In genomic region chr14:103625361-103626095, GRCh38 we compare ENCODE assay signal across 11 cellular contexts. TPM values are rescaled to one million over a fixed set of nuclear protein-coding genes. Genes with fewer than 3 reads are reported as not detected.
DNase-seq lines count a peak whose midpoint lies in the region; ATAC-seq and TF ChIP-seq lines count a peak whose summit lies in the region.
"Had no signal": no experiment of that assay in that cellular context is flagged by ENCODE, and none has a peak within 500 bp of the region (broad histone marks: within the 10 kb centered on the region; RNA-seq: fewer than 3 reads in every experiment).

No MANE protein-coding gene starts in this region.

- no peaks in the 10 kb centered on the region for H3K9me3 ChIP-seq in naive thymus-derived CD4-positive, alpha-beta T cell (ENCODE audit: control insufficient read depth in 2 of 3, low read length in 3 of 3)
- H3K9me3 ChIP-seq: neutrophil had no signal

- peak; percentile 46 for ATAC-seq in naive thymus-derived CD4-positive, alpha-beta T cell
- no peak for ATAC-seq in GM18907 (IDR thresholded peaks at IDR 0.05; ENCODE audit: unreplicated experiment)
- no peak for ATAC-seq in HG03460 (IDR thresholded peaks at IDR 0.05; ENCODE audit: unreplicated experiment)

- H3K27me3 ChIP-seq in naive thymus-derived CD4-positive, alpha-beta T cell (ENCODE audit: control insufficient read depth in 2 of 2, insufficient read depth in 2 of 2, low read length in 2 of 2): no peaks in the 10 kb centered on the region

- peaks cover 0 to 9% (median 0%) of the 10 kb centered on the region in 3 experiments for H3K36me3 ChIP-seq in naive thymus-derived CD4-positive, alpha-beta T cell (ENCODE audit: control insufficient read depth in 2 of 3, insufficient read depth in 3 of 3, low read length in 3 of 3)
- H3K36me3 ChIP-seq: neutrophil had no signal

- intact Hi-C loops in CD14-positive monocyte (cut with micrococcal nuclease): loop anchor here (5.0 kb wide), 2 partner anchors 63 to 92 kb away; partner anchors contain the start of genes BAG5 (in 1 of the 2), COA8 (in 1 of the 2), XRCC3 (in 1 of the 2) and ZFYVE21 (in 1 of the 2)
- intact Hi-C loops in activated naive CD4-positive, alpha-beta T cell treated with anti-CD3 and anti-CD28 coated beads for 36 hours (cut with micrococcal nuclease): loop anchor here (5.0 to 10.0 kb wide), 3 partner anchors 52 to 299 kb away; partner anchors contain the start of genes MARK3 and TDRD9
- intact Hi-C loops in naive thymus-derived CD4-positive, alpha-beta T cell (cut with micrococcal nuclease): loop anchor here in 1 of 2 donors (1.0 to 5.0 kb wide), 4 partner anchors 18 to 1127 kb away; partner anchors contain the start of genes BAG5, COA8, MARK3 and SIVA1

- no peak overlapping the region for H3K27ac ChIP-seq in naive thymus-derived CD4-positive, alpha-beta T cell (ENCODE audit: low read depth, low read length)
- H3K27ac ChIP-seq: neutrophil had no signal

- no peaks in the 10 kb centered on the region for H3K9me3 Mint-ChIP-seq in CD14-positive monocyte
- no peaks in the 10 kb centered on the region for H3K9me3 Mint-ChIP-seq in IgD-negative memory B cell
- no peaks in the 10 kb centered on the region for H3K9me3 Mint-ChIP-seq in activated naive CD4-positive, alpha-beta T cell treated with anti-CD3 and anti-CD28 coated beads for 36 hours
- peaks cover 0 to 1% (median 0%) of the 10 kb centered on the region in 11 donors for H3K9me3 Mint-ChIP-seq in naive thymus-derived CD4-positive, alpha-beta T cell

- H3K36me3 Mint-ChIP-seq in CD14-positive monocyte (peaks cover 0 to 4% of the 10 kb centered on the region in 2 donors), IgD-negative memory B cell (peaks cover 1% of the 10 kb centered on the region)
- no peaks in the 10 kb centered on the region for H3K36me3 Mint-ChIP-seq in activated naive CD4-positive, alpha-beta T cell treated with anti-CD3 and anti-CD28 coated beads for 36 hours (ENCODE audit: low read depth)
- no peaks in the 10 kb centered on the region for H3K36me3 Mint-ChIP-seq in naive thymus-derived CD4-positive, alpha-beta T cell

- peak overlapping the region; percentile 25 for H3K4me3 ChIP-seq in naive thymus-derived CD4-positive, alpha-beta T cell (ENCODE audit: low read length)

- H3K4me1 ChIP-seq in naive thymus-derived CD4-positive, alpha-beta T cell (ENCODE audit: control insufficient read depth in 2 of 2, insufficient read depth in 2 of 2, low read length in 2 of 2): peaks cover 15 to 31% of the 10 kb centered on the region in 2 donors

- H3K4me3 Mint-ChIP-seq in CD14-positive monocyte (peak overlapping the region; percentile 32 to 58), IgD-negative memory B cell (peak overlapping the region; percentile 60 to 93 (median 84))
- H3K4me3 Mint-ChIP-seq in activated naive CD4-positive, alpha-beta T cell treated with anti-CD3 and anti-CD28 coated beads for 36 hours: no peak overlapping the region
- peak overlapping the region; percentile 59 to 81 (median 76) for H3K4me3 Mint-ChIP-seq in naive thymus-derived CD4-positive, alpha-beta T cell

- H3K4me1 Mint-ChIP-seq in CD14-positive monocyte: peaks cover 30% of the 10 kb centered on the region
- H3K4me1 Mint-ChIP-seq in IgD-negative memory B cell: peaks cover 19 to 33% (median 32%) of the 10 kb centered on the region in 3 donors
- H3K4me1 Mint-ChIP-seq in activated naive CD4-positive, alpha-beta T cell treated with anti-CD3 and anti-CD28 coated beads for 36 hours (ENCODE audit: low read depth): peaks cover 22% of the 10 kb centered on the region
- peaks cover 10 to 39% (median 24%) of the 10 kb centered on the region in 7 donors for H3K4me1 Mint-ChIP-seq in naive thymus-derived CD4-positive, alpha-beta T cell

- DNase-seq in CD14-positive monocyte (ENCODE audit: low spot score) (no peak), NCI-H146 (lab: John Stamatoyannopoulos, UW) (no peak), NCI-H187 treated with DMSO at 0.1 percent for 48 hours (lab: John Stamatoyannopoulos, UW) (no peak)
- peak; percentile 63 for DNase-seq in activated naive CD4-positive, alpha-beta T cell treated with anti-CD3 and anti-CD28 coated beads for 36 hours
- DNase-seq in naive thymus-derived CD4-positive, alpha-beta T cell: peak in 8 of 9 donors; percentile 32 to 70 (median 64)
- DNase-seq: cerebellar nuclear complex; NK-92 treated with Interleukin-12 subunit alpha and Interleukin-12 subunit beta, amount 100 ng/mL, for 24 hours had no signal

- POLR2A ChIA-PET in naive thymus-derived CD4-positive, alpha-beta T cell (lab: Charles Lee): no interaction called here

- H3K27ac Mint-ChIP-seq in CD14-positive monocyte (peak overlapping the region in 4 of 7 donors; percentile 8 to 43 (median 40)), IgD-negative memory B cell (peak overlapping the region; percentile 55 to 90 (median 61))
- no peak overlapping the region for H3K27ac Mint-ChIP-seq in activated naive CD4-positive, alpha-beta T cell treated with anti-CD3 and anti-CD28 coated beads for 36 hours
- H3K27ac Mint-ChIP-seq in naive thymus-derived CD4-positive, alpha-beta T cell: peak overlapping the region; percentile 5 to 81 (median 67)

- H3K27me3 Mint-ChIP-seq in CD14-positive monocyte (ENCODE audit: low read depth in 3 of 3): peaks cover 17 to 34% (median 19%) of the 10 kb centered on the region in 3 donors
- peaks cover 6% of the 10 kb centered on the region for H3K27me3 Mint-ChIP-seq in IgD-negative memory B cell
- no peaks in the 10 kb centered on the region for H3K27me3 Mint-ChIP-seq in activated naive CD4-positive, alpha-beta T cell treated with anti-CD3 and anti-CD28 coated beads for 36 hours (ENCODE audit: low read depth)
- H3K27me3 Mint-ChIP-seq in naive thymus-derived CD4-positive, alpha-beta T cell: peaks cover 0 to 4% (median 0%) of the 10 kb centered on the region in 5 donors

- CTCF ChIA-PET in activated naive CD4-positive, alpha-beta T cell treated with anti-CD3 and anti-CD28 coated beads for 36 hours (lab: Charles Lee): no interaction called here
- CTCF ChIA-PET in naive thymus-derived CD4-positive, alpha-beta T cell (lab: Charles Lee): interaction anchor here (0.6 kb wide), 1 partner anchor 79 kb away, joined by 4 read pairs; no protein-coding TSS in a partner anchor

- no peak for TF ChIP-seq CTCF in CD14-positive monocyte (IDR thresholded peaks at IDR 0.05)

RNA-seq across cellular contexts. Expression of gene KLC1, which starts 3.5 kb away (rescaled TPM):
- polyA plus RNA-seq in CD14-positive monocyte: 10 to 100 TPM; 41.5 to 46.6 TPM
- 80.2 TPM for polyA plus RNA-seq in IgD-negative memory B cell
- 100 to 1,000 TPM in 1 of 2 experiments, 10 to 100 TPM in 1; 94.8 to 101 TPM for total RNA-seq in activated naive CD4-positive, alpha-beta T cell treated with anti-CD3 and anti-CD28 coated beads for 36 hours
- total RNA-seq in naive thymus-derived CD4-positive, alpha-beta T cell: 100 to 1,000 TPM; 150 to 268 (median 174) TPM
- 10 to 100 TPM; 65.5 to 75.8 TPM for polyA plus RNA-seq in naive thymus-derived CD4-positive, alpha-beta T cell

Comparison
In these comparisons a context has a peak if more than half of its experiments do, and no peak if none do; other contexts are left out.
1. DNase-seq: peak in activated naive CD4-positive, alpha-beta T cell treated with anti-CD3 and anti-CD28 coated beads for 36 hours (single experiment) and naive thymus-derived CD4-positive, alpha-beta T cell (8 of 9); none in CD14-positive monocyte (single experiment), NCI-H146 (single experiment) and NCI-H187 treated with DMSO at 0.1 percent for 48 hours (single experiment).